In the genomic region with DNA sequence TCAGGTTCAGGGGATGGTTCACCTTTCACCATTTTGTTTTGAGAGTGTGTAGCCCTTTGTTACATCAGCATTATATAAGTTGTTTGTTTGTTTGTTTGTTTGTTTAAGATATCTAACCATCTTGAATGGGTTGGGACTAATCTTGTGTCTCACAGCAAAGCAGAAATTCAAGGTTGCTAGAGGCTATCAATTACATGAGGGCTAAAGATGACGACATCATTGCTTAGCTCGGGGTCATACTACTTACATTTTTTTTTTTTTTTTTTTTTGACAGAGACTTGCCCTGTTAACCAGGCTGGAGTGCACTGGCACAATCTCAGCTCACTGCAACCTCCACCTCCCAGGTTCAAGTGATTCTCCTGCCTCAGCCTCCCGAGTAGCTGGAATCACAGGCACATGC, we compare ENCODE assay signal across 19 cellular contexts.
DNase-seq lines count a peak whose midpoint lies in the region; ATAC-seq, FAIRE-seq and TF ChIP-seq lines count a peak whose summit lies in the region.
"Had no signal": no experiment of that assay in that cellular context is flagged by ENCODE, and none has a peak within 500 bp of the region (broad histone marks: within the 10 kb centered on the region; RNA-seq: fewer than 3 reads in every experiment).

No MANE protein-coding gene starts in this region.

- no peaks in the 10 kb centered on the region for H3K9me3 ChIP-seq in HepG2 (ENCODE audit: low read length)
- H3K9me3 ChIP-seq in right lobe of liver: no peaks in the 10 kb centered on the region
- no peaks in the 10 kb centered on the region for H3K9me3 ChIP-seq in Loucy (ENCODE audit: insufficient read depth, low read depth, low read length)
- H3K9me3 ChIP-seq: A549; BLaER1 treated with 17β-estradiol and CSF1 and Interleukin-3, amounts not matched to agents 10 nM and 100 nM; Caco-2 had no signal

- H3K27ac ChIP-seq in HepG2 (ENCODE audit: extremely low read length, insufficient read depth, low read length) (no peak overlapping the region), right lobe of liver (no peak overlapping the region)
- H3K27ac ChIP-seq: 22Rv1; A549; BLaER1 treated with 17β-estradiol and CSF1 and Interleukin-3, amounts not matched to agents 10 nM and 100 nM; C4-2B had no signal

- H3F3A ChIP-seq in Loucy (ENCODE audit: low read depth): no peaks in the 10 kb centered on the region

- in situ Hi-C loops in HepG2 (cut with HindIII; ENCODE audit: extremely low pct_ligation_motif_present, low pct_unique_long_range_greater_than_20kb): no loop called here

- DNase-seq in HepG2 (ENCODE audit: low spot score): no peak
- no peak for DNase-seq in right lobe of liver
- DNase-seq: AML-193; Caco-2; Calu3; CD4-positive, alpha-beta T cell; CD8-positive, alpha-beta T cell; DMS79 treated with DMSO at 0.1 percent for 48 hours; GF-D8 had no signal

- H3K9ac ChIP-seq in HepG2 (ENCODE audit: insufficient read depth, low read depth, low read length) (no peak overlapping the region), Loucy (ENCODE audit: low read depth, low read length, poor library complexity, severe bottlenecking) (no peak overlapping the region)
- H3K9ac ChIP-seq: BLaER1 treated with 17β-estradiol and CSF1 and Interleukin-3, amounts not matched to agents 10 nM and 100 nM had no signal

- 0% methylated on average over 3 of the region's 3 CpGs for WGBS in HepG2 (ENCODE audit: low lambda C conversion rate)
- WGBS in right lobe of liver (ENCODE audit: insufficient coverage, low coverage, low lambda C conversion rate, missing lambda C conversion rate): 42% methylated on average over 3 of the region's 3 CpGs

- H3K4me3 ChIP-seq in HepG2 (replicated peaks in 1 of 3; ENCODE audit: insufficient read depth in 1 of 3, low read depth in 2 of 3, low read length in 3 of 3) (no peak overlapping the region), right lobe of liver (no peak overlapping the region), Loucy (ENCODE audit: low read length, poor library complexity, severe bottlenecking) (no peak overlapping the region)
- H3K4me3 ChIP-seq: A549; BLaER1 treated with 17β-estradiol and CSF1 and Interleukin-3, amounts not matched to agents 10 nM and 100 nM had no signal

- H4K20me1 ChIP-seq in HepG2 (ENCODE audit: insufficient read depth, low read length): no peaks in the 10 kb centered on the region
- H4K20me1 ChIP-seq in Loucy (ENCODE audit: insufficient read depth, low read length, poor library complexity, severe bottlenecking): no peaks in the 10 kb centered on the region
- H4K20me1 ChIP-seq: BLaER1 treated with 17β-estradiol and CSF1 and Interleukin-3, amounts not matched to agents 10 nM and 100 nM had no signal

- no peak for TF ChIP-seq RAD21 in HepG2 (CRISPR knock-in tag; IDR thresholded peaks at IDR 0.05)

- TF ChIP-seq CTCF in HepG2 (CRISPR knock-in tag; IDR thresholded peaks at IDR 0.05) (no peak), right lobe of liver (IDR thresholded peaks at IDR 0.05) (no peak), Loucy (conservative IDR thresholded peaks at IDR 0.05; ENCODE audit: low read length) (no peak)

- H3K79me2 ChIP-seq in HepG2 (ENCODE audit: insufficient read depth, low read length) (no peaks in the 10 kb centered on the region), Loucy (ENCODE audit: insufficient read depth, low read length) (no peaks in the 10 kb centered on the region)

- no peak for TF ChIP-seq POLR2A in HepG2 (IDR thresholded peaks at IDR 0.05; ENCODE audit: insufficient read depth in 1 of 2, low read depth in 2 of 2, low read length in 2 of 2)
- TF ChIP-seq POLR2A in right lobe of liver (IDR thresholded peaks at IDR 0.05): no peak

- FAIRE-seq in HepG2 (lab: Jason Lieb, UNC): no peak
- FAIRE-seq: A549, D721Med, GM12891, GM18507 had no signal

- no peak for TF ChIP-seq EP300 in HepG2 (IDR thresholded peaks at IDR 0.05; ENCODE audit: low read depth in 2 of 2, low read length in 2 of 2)
- no peak for TF ChIP-seq EP300 in HepG2 (CRISPR knock-in tag; IDR thresholded peaks at IDR 0.05; ENCODE audit: borderline replicate concordance)

- POLR2A ChIA-PET in HepG2 (lab: Yijun Ruan, JAX): no interaction called here

- CTCF ChIA-PET in HepG2 (lab: Yijun Ruan, JAX; ENCODE audit: low intra/inter-chr PET ratio, low total read pairs): no interaction called here

- intact Hi-C loops in HepG2 (cut with micrococcal nuclease; ENCODE audit: unreplicated experiment) (no loop called here), right lobe of liver (cut with DNase I) (no loop called here)

- BruUV-seq in HepG2 (replicated peaks; lab: Mats Ljungman, UMichigan): no TSS peak

- H3K27me3 ChIP-seq in HepG2 (ENCODE audit: control insufficient read depth in 1 of 2, insufficient read depth in 2 of 2, low read length in 2 of 2) (no peaks in the 10 kb centered on the region; a peak in 1 of 5 replicates), right lobe of liver (no peaks in the 10 kb centered on the region), Loucy (ENCODE audit: insufficient read depth, low read length, poor library complexity, severe bottlenecking) (no peaks in the 10 kb centered on the region)
- H3K27me3 ChIP-seq: BLaER1 treated with 17β-estradiol and CSF1 and Interleukin-3, amounts not matched to agents 10 nM and 100 nM had no signal

- H3K36me3 ChIP-seq in HepG2 (replicated peaks in 1 of 2; ENCODE audit: control insufficient read depth in 1 of 2, insufficient read depth in 2 of 2, low read length in 2 of 2) (no peaks in the 10 kb centered on the region), right lobe of liver (no peaks in the 10 kb centered on the region), Loucy (ENCODE audit: insufficient read depth, low read length) (no peaks in the 10 kb centered on the region)
- H3K36me3 ChIP-seq: BLaER1 treated with 17β-estradiol and CSF1 and Interleukin-3, amounts not matched to agents 10 nM and 100 nM had no signal

- H2AFZ ChIP-seq in HepG2 (ENCODE audit: low read length) (no peak overlapping the region), Loucy (ENCODE audit: low read length) (peak overlapping the region; percentile 3; the same call in 1 of the 2 replicates)

- no peak overlapping the region for H3K4me2 ChIP-seq in HepG2 (ENCODE audit: low read depth, low read length)
- no peak overlapping the region for H3K4me2 ChIP-seq in Loucy (ENCODE audit: low read depth, low read length, poor library complexity, severe bottlenecking)
- H3K4me2 ChIP-seq: A549; BLaER1 treated with 17β-estradiol and CSF1 and Interleukin-3, amounts not matched to agents 10 nM and 100 nM had no signal

- H3K4me1 ChIP-seq in HepG2 (ENCODE audit: insufficient read depth, low read length) (no peaks in the 10 kb centered on the region), right lobe of liver (no peaks in the 10 kb centered on the region), Loucy (ENCODE audit: insufficient read depth, low read length, poor library complexity, severe bottlenecking) (peaks cover 37% of the 10 kb centered on the region)
- H3K4me1 ChIP-seq: A549, Caco-2 had no signal

- no peaks in the 10 kb centered on the region for H3K9me2 ChIP-seq in Loucy (replicated peaks; ENCODE audit: low read depth, low read length)

- no peak for ATAC-seq in HepG2
- ATAC-seq in right lobe of liver: no peak
- ATAC-seq in HG02763 (IDR thresholded peaks at IDR 0.05; ENCODE audit: unreplicated experiment): no peak
- ATAC-seq in HG02981 (IDR thresholded peaks at IDR 0.05; ENCODE audit: unreplicated experiment): no peak
- ATAC-seq: A549; CD8-positive, alpha-beta T cell had no signal

TF ChIP-seq in HepG2, 621 proteins besides CTCF, POLR2A, EP300 and RAD21 (continues in another document):
- TF ChIP-seq ZNF143 (CRISPR knock-in tag; IDR thresholded peaks at IDR 0.05) (no peak), ZNF30 (CRISPR knock-in tag; IDR thresholded peaks at IDR 0.05) (no peak), KLF6 (CRISPR knock-in tag; IDR thresholded peaks at IDR 0.05) (no peak), FOXA1 (IDR thresholded peaks at IDR 0.05) (0 out of 2 replicates have a peak, but pooled peaks have one; percentile 9), FOXA1 (CRISPR knock-in tag; IDR thresholded peaks at IDR 0.05) (no peak), HNRNPK (IDR thresholded peaks at IDR 0.05; ENCODE audit: low read depth, low read length, poor library complexity, severe bottlenecking) (no peak), HNRNPLL (IDR thresholded peaks at IDR 0.05; ENCODE audit: low read depth, low read length, poor library complexity, severe bottlenecking) (no peak), CREB1 (IDR thresholded peaks at IDR 0.05) (0 out of 2 replicates have a peak, but pooled peaks have one; percentile 31), CREB1 (CRISPR knock-in tag; IDR thresholded peaks at IDR 0.05) (no peak), MED1 (CRISPR knock-in tag; IDR thresholded peaks at IDR 0.05) (no peak), JUND (CRISPR knock-in tag; IDR thresholded peaks at IDR 0.05) (no peak), ATF7 (IDR thresholded peaks at IDR 0.05) (peak; percentile 94), ATF7 (CRISPR knock-in tag; IDR thresholded peaks at IDR 0.05) (no peak), KDM4B (CRISPR knock-in tag; IDR thresholded peaks at IDR 0.05) (no peak), PAF1 (CRISPR knock-in tag; IDR thresholded peaks at IDR 0.05) (no peak), HHEX (CRISPR knock-in tag; IDR thresholded peaks at IDR 0.05) (no peak)
